8 cellular contexts compared by ENCODE assay signal in genomic region chr9:70111042-70111602, GRCh38.
A peak's percentile ranks its signal among the peaks of the same experiment; 100 is the strongest.
DNase-seq lines count a peak whose midpoint lies in the region; ATAC-seq and TF ChIP-seq lines count a peak whose summit lies in the region.

No MANE protein-coding gene starts in this region.

- H3K27ac Mint-ChIP-seq in activated naive CD8-positive, alpha-beta T cell treated with anti-CD3 and anti-CD28 coated beads, Interleukin-2, amount 50 U/mL, for 24 hours = no peak overlapping the region

- ATAC-seq in GM21529 (IDR thresholded peaks at IDR 0.05; ENCODE audit: unreplicated experiment) (peak; percentile 78), left ventricle myocardium superior (peak; percentile 88)
- peak; percentile 58 for ATAC-seq in activated naive CD8-positive, alpha-beta T cell treated with anti-CD3 and anti-CD28 coated beads, Interleukin-2, amount 50 U/mL, for 24 hours

- H3K9me3 Mint-ChIP-seq in activated naive CD8-positive, alpha-beta T cell treated with anti-CD3 and anti-CD28 coated beads, Interleukin-2, amount 50 U/mL, for 24 hours = no peaks in the 10 kb centered on the region

- peak; percentile 69 for DNase-seq in DMS53 treated with DMSO at 0.1 percent for 48 hours (lab: John Stamatoyannopoulos, UW; ENCODE audit: unreplicated experiment)
- peak; percentile 74 for DNase-seq in Karpas-422
- DNase-seq in SJSA1 (ENCODE audit: low read depth in 1 of 2, low spot score in 2 of 2) = peak; percentile 49 to 72
- DNase-seq in activated naive CD8-positive, alpha-beta T cell treated with anti-CD3 and anti-CD28 coated beads, Interleukin-2, amount 50 U/mL, for 24 hours = peak; percentile 69
- DNase-seq in left ventricle myocardium superior = peak; percentile 91
- DNase-seq in retinal pigment epithelial cell (ENCODE audit: low read depth) = no peak
- no peak for DNase-seq in cerebellar nuclear complex (lab: John Stamatoyannopoulos, UW)

- no peak overlapping the region for H3K9ac ChIP-seq in Karpas-422 (ENCODE audit: low read length)

- no peaks in the 10 kb centered on the region for H4K20me1 ChIP-seq in Karpas-422 (ENCODE audit: insufficient read depth, low read depth, low read length)

- H3K4me2 ChIP-seq in Karpas-422 (ENCODE audit: low read depth, low read length, poor library complexity, severe bottlenecking) = no peak overlapping the region

- no peak overlapping the region for H3K27ac ChIP-seq in Karpas-422 (ENCODE audit: low read length)
- no peak overlapping the region for H3K27ac ChIP-seq in SJSA1

- H3K27me3 Mint-ChIP-seq in activated naive CD8-positive, alpha-beta T cell treated with anti-CD3 and anti-CD28 coated beads, Interleukin-2, amount 50 U/mL, for 24 hours = peaks cover 15% of the 10 kb centered on the region

- no peaks in the 10 kb centered on the region for H3K9me2 ChIP-seq in Karpas-422 (replicated peaks; ENCODE audit: insufficient read depth, low read length)

- no peak overlapping the region for H3K4me3 Mint-ChIP-seq in activated naive CD8-positive, alpha-beta T cell treated with anti-CD3 and anti-CD28 coated beads, Interleukin-2, amount 50 U/mL, for 24 hours

- TF ChIP-seq CTCF in retinal pigment epithelial cell (conservative IDR thresholded peaks at IDR 0.05; ENCODE audit: low read depth, low read length) = peak; percentile 94

- H3K79me2 ChIP-seq in Karpas-422 (ENCODE audit: low read length) = no peaks in the 10 kb centered on the region

- no peaks in the 10 kb centered on the region for H3K27me3 ChIP-seq in Karpas-422 (ENCODE audit: low read length)
- no peaks in the 10 kb centered on the region for H3K27me3 ChIP-seq in SJSA1 (replicated peaks)

- H2AFZ ChIP-seq in Karpas-422 (ENCODE audit: low read length) = no peak overlapping the region

- H3K9me3 ChIP-seq in Karpas-422 (ENCODE audit: low read length) = no peaks in the 10 kb centered on the region
- H3K9me3 ChIP-seq in SJSA1 (replicated peaks) = no peaks in the 10 kb centered on the region

- H3K4me1 Mint-ChIP-seq in activated naive CD8-positive, alpha-beta T cell treated with anti-CD3 and anti-CD28 coated beads, Interleukin-2, amount 50 U/mL, for 24 hours = peaks cover 8% of the 10 kb centered on the region

- H3K4me1 ChIP-seq in Karpas-422 (ENCODE audit: low read length) = no peaks in the 10 kb centered on the region
- H3K4me1 ChIP-seq in SJSA1 (replicated peaks) = peaks cover 14% of the 10 kb centered on the region

- H3K4me3 ChIP-seq in Karpas-422 (ENCODE audit: low read length) = no peak overlapping the region
- no peak overlapping the region for H3K4me3 ChIP-seq in SJSA1
- no peak overlapping the region for H3K4me3 ChIP-seq in retinal pigment epithelial cell (ENCODE audit: low read length)

- no peaks in the 10 kb centered on the region for H3K36me3 Mint-ChIP-seq in activated naive CD8-positive, alpha-beta T cell treated with anti-CD3 and anti-CD28 coated beads, Interleukin-2, amount 50 U/mL, for 24 hours (ENCODE audit: low read depth)

- H3K36me3 ChIP-seq in Karpas-422 (ENCODE audit: insufficient read depth, low read length) (no peaks in the 10 kb centered on the region), SJSA1 (no peaks in the 10 kb centered on the region)

- intact Hi-C loops in left ventricle myocardium superior (cut with micrococcal nuclease) = loop anchor here (2.0 kb wide), 1 partner anchor 138 kb away; no protein-coding TSS in a partner anchor

Comparison
In these comparisons a context has a peak if more than half of its experiments do, and no peak if none do; other contexts are left out.
1. DNase-seq: peak in DMS53 treated with DMSO at 0.1 percent for 48 hours (single experiment), Karpas-422 (single experiment), SJSA1 (2 of 2), activated naive CD8-positive, alpha-beta T cell treated with anti-CD3 and anti-CD28 coated beads, Interleukin-2, amount 50 U/mL, for 24 hours (single experiment) and left ventricle myocardium superior (single experiment); none in retinal pigment epithelial cell (single experiment) and cerebellar nuclear complex (0 of 2).
2. Peak in every context shown above with its lines, with median percentiles within 50 percentile points of each other: ATAC-seq.